In genomic region chr3:150762662-150763121, GRCh38 we compare ENCODE assay signal across 8 cellular contexts. TPM values are rescaled to one million over a fixed set of nuclear protein-coding genes. Genes with fewer than 3 reads are reported as not detected.
A peak's percentile ranks its signal among the peaks of the same experiment; 100 is the strongest.
DNase-seq lines count a peak whose midpoint lies in the region; ATAC-seq, FAIRE-seq and TF ChIP-seq lines count a peak whose summit lies in the region.

No MANE protein-coding gene starts in this region.

- no peaks in the 10 kb centered on the region for H3K36me3 ChIP-seq in GM12878 (ENCODE audit: control insufficient read depth in 2 of 2, insufficient read depth in 2 of 2, low read length in 1 of 2)
- H3K36me3 ChIP-seq in mesodermal cell (ENCODE audit: control insufficient read depth, insufficient read depth, low read length), result peaks cover 3% of the 10 kb centered on the region

- TF ChIP-seq RAD21 in GM12878 (IDR thresholded peaks at IDR 0.05; ENCODE audit: insufficient read depth, low read depth, low read length), result no peak

- no peaks in the 10 kb centered on the region for H3K27me3 ChIP-seq in GM12878 (replicated peaks in 1 of 2; ENCODE audit: control insufficient read depth in 2 of 2, insufficient read depth in 2 of 2, low read length in 1 of 2)

- in situ Hi-C loops in GM12878 (cut with MboI), result no loop called here

- under 1% methylated on average over 63 of the region's 76 CpGs for WGBS in GM12878 (ENCODE audit: insufficient coverage, insufficient replicate concordance, low lambda C conversion rate, missing lambda C conversion rate)
- 0 to 1% methylated on average over 48 to 63 of the region's 76 CpGs for WGBS in mesodermal cell (ENCODE audit: insufficient coverage in 2 of 2), 2 experiments

- POLR2A ChIA-PET in GM12878 (lab: Charles Lee), result interaction anchor here (0.6 to 7.1 kb wide), 16 partner anchors 8 to 793 kb away, joined by 3 to 40 read pairs (median 6); partner anchors contain the start of genes EIF2A, ERICH6 and SELENOT

- H3K27ac ChIP-seq in GM12878 (ENCODE audit: control insufficient read depth, insufficient read depth), result peak overlapping the region; percentile 77
- H3K27ac ChIP-seq in mesodermal cell (ENCODE audit: low read depth, low read length, severe bottlenecking), result peak overlapping the region; percentile 96

- CTCF ChIA-PET in GM12878 (lab: Yijun Ruan, JAX), result interaction anchor here (0.6 to 2.9 kb wide), 7 partner anchors 18 to 242 kb away, joined by 3 to 18 read pairs (median 7); partner anchors contain the start of gene ERICH6

- H3K4me3 ChIP-seq in GM12878 (peak overlapping the region; percentile 94), mesodermal cell (ENCODE audit: extremely low read depth, insufficient read depth, low read length, poor library complexity, severe bottlenecking) (peak overlapping the region; percentile 73)

- no peak overlapping the region for H3K4me2 ChIP-seq in GM12878 (ENCODE audit: control insufficient read depth, insufficient read depth)

- TF ChIP-seq CTCF in GM12878 (IDR thresholded peaks at IDR 0.05 in 2 of 3, conservative IDR thresholded peaks at IDR 0.05 in 1 of 3; ENCODE audit: control insufficient read depth in 2 of 3, extremely low read depth in 1 of 3, insufficient read depth in 1 of 3, low read depth in 3 of 3, low read length in 3 of 3), result no peak

- H2AFZ ChIP-seq in GM12878 (ENCODE audit: control insufficient read depth, low read depth, low read length), result peak overlapping the region; percentile 77

- H4K20me1 ChIP-seq in GM12878 (ENCODE audit: control insufficient read depth, insufficient read depth), result no peaks in the 10 kb centered on the region

- SMC1A ChIA-PET in GM12878 (lab: Charles Lee; ENCODE audit: uncharacterized antibody, unreplicated experiment), result interaction anchor here (1.1 to 8.5 kb wide), 8 partner anchors 19 to 161 kb away, joined by 3 to 68 read pairs (median 9); no protein-coding TSS in a partner anchor

- DNase-seq in NCI-H526 treated with DMSO at 0.1 percent for 48 hours (lab: John Stamatoyannopoulos, UW) (peak; percentile 60), NCI-H526 (lab: John Stamatoyannopoulos, UW) (no peak), GM12878 (ENCODE audit: low read depth, low spot score) (no peak), occipital lobe (lab: John Stamatoyannopoulos, UW) (no peak)

- RAD21 ChIA-PET in GM12878 (lab: Charles Lee; ENCODE audit: unreplicated experiment), result interaction anchor here (0.7 to 6.6 kb wide), 18 partner anchors 10 to 457 kb away, joined by 3 to 36 read pairs (median 5); partner anchors contain the start of genes EIF2A, ERICH6, SELENOT and SERP1

- peaks cover 62% of the 10 kb centered on the region for H3K79me2 ChIP-seq in GM12878 (ENCODE audit: control insufficient read depth, insufficient read depth, low read length)

- ATAC-seq in HG03135 (IDR thresholded peaks at IDR 0.05; ENCODE audit: unreplicated experiment), result peak; percentile 3
- no peak for ATAC-seq in GM12878
- ATAC-seq in GM21447 (IDR thresholded peaks at IDR 0.05; ENCODE audit: unreplicated experiment), result no peak
- ATAC-seq in GM18520 (IDR thresholded peaks at IDR 0.05; ENCODE audit: unreplicated experiment), result no peak

- H3K9ac ChIP-seq in GM12878 (ENCODE audit: control insufficient read depth, insufficient read depth, low read length), result peak overlapping the region; percentile 87

- intact Hi-C loops in GM12878 (cut with micrococcal nuclease; ENCODE audit: unreplicated experiment), result loop anchor here (2.0 to 5.0 kb wide), 5 partner anchors 40 to 1510 kb away; partner anchors contain the start of genes EIF2A, SELENOT and SERP1

- no TSS peak for BruUV-seq in GM12878 (replicated peaks; lab: Mats Ljungman, UMichigan)

- no peak for TF ChIP-seq POLR2A in GM12878 (IDR thresholded peaks at IDR 0.05; ENCODE audit: low read depth, low read length)

- FAIRE-seq in GM12878 (lab: Jason Lieb, UNC), result no peak

- H3K4me1 ChIP-seq in GM12878 (ENCODE audit: control insufficient read depth, insufficient read depth, low read length), result peaks cover 29% of the 10 kb centered on the region
- H3K4me1 ChIP-seq in mesodermal cell (ENCODE audit: control insufficient read depth, insufficient read depth, low read length, poor library complexity, severe bottlenecking), result peaks cover 21% of the 10 kb centered on the region

- no peak for TF ChIP-seq EP300 in GM12878 (IDR thresholded peaks at IDR 0.05; ENCODE audit: borderline replicate concordance in 1 of 2, control insufficient read depth in 1 of 2, low read depth in 2 of 2, low read length in 2 of 2)

- no peaks in the 10 kb centered on the region for H3K9me3 ChIP-seq in GM12878 (replicated peaks; ENCODE audit: control insufficient read depth, insufficient read depth, low read length)
- H3K9me3 ChIP-seq in mesodermal cell (ENCODE audit: control insufficient read depth, low read length), result no peaks in the 10 kb centered on the region

TF ChIP-seq in GM12878, 131 proteins besides CTCF, POLR2A, EP300 and RAD21 (continues in another document):
- TF ChIP-seq BACH1 (IDR thresholded peaks at IDR 0.05; ENCODE audit: borderline replicate concordance) (no peak), CEBPB (IDR thresholded peaks at IDR 0.05; ENCODE audit: borderline replicate concordance in 1 of 2, low read depth in 2 of 2, low read length in 2 of 2) (no peak), KAT2A (conservative IDR thresholded peaks at IDR 0.05; ENCODE audit: control insufficient read depth, low read depth, low read length) (no peak), TCF12 (IDR thresholded peaks at IDR 0.05; ENCODE audit: low read depth, low read length) (no peak), PAX8 (IDR thresholded peaks at IDR 0.05) (no peak)

RNA-seq across cellular contexts. Expression of gene SIAH2, which starts 0.3 kb away (rescaled TPM):
- 14.5 and 16.2 TPM in 2 replicates for total RNA-seq in GM12878 (2013; cell fraction: nucleolus; rRNA removed)
- 41.4 and 47.0 TPM in 2 replicates for total RNA-seq in GM12878 (2014; rRNA removed)
- total RNA-seq in GM12878 (2014; rRNA removed; fragmentation: Illumina TruSeq; extraction: Trizol), result 26.9 and 27.8 TPM in 2 replicates
- total RNA-seq in GM12878 (2021), result 31.7 and 38.0 TPM in 2 replicates
- polyA plus RNA-seq in GM12878 (2011; ENCODE audit: low read depth), result 8.3 TPM
- 42.3 and 51.5 TPM in 2 replicates for polyA plus RNA-seq in GM12878 (2011; rRNA removed)
- polyA plus RNA-seq in GM12878 (2011; cell fraction: cytosol; rRNA removed), result 77.7 and 114 TPM in 2 replicates
- 83.3 and 88.1 TPM in 2 replicates for polyA plus RNA-seq in GM12878 (2011; cell fraction: nucleus; rRNA removed)
- polyA plus RNA-seq in GM12878 (2012), result 13.3 and 27.8 TPM in 2 replicates
- 33.7 and 37.2 TPM in 2 replicates for polyA plus RNA-seq in GM12878 (2014; fragmentation: Illumina TruSeq; extraction: Trizol)
- polyA plus RNA-seq in GM12878 (2014; fragmentation: Nextera tagmentation; extraction: Ambion mirVana), result 10 to 100 TPM in 1 of 2 experiments, 1 to 10 TPM in 1; 6.1 to 14.2 TPM
- polyA plus RNA-seq in GM12878 (2014; rRNA removed), result 41.4 and 43.0 TPM in 2 replicates
- polyA plus RNA-seq in GM12878 (2016; fragmentation: Nextera tagmentation; extraction: Ambion mirVana), result 10 to 100 TPM in 1 of 2 experiments, 1 to 10 TPM in 1; 3.3 to 16.3 TPM
- polyA minus RNA-seq in GM12878 (2011; rRNA and poly(A)+ RNA removed), result 59.1 and 114 TPM in 2 replicates
- polyA minus RNA-seq in GM12878 (2011; cell fraction: cytosol; rRNA and poly(A)+ RNA removed), result 28.7 and 37.3 TPM in 2 replicates
- 13.7 and 23.2 TPM in 2 replicates for polyA minus RNA-seq in GM12878 (2011; cell fraction: nucleus; rRNA and poly(A)+ RNA removed)
- polyA plus RNA-seq in mesodermal cell (2013, experiment 1 of 2), result 29.8 TPM
- 26.0 TPM for polyA plus RNA-seq in mesodermal cell (2013, experiment 2 of 2)
- total RNA-seq in occipital lobe, result 29.3 TPM

RNA-seq across cellular contexts. Expression of gene ERICH6, which starts 59.0 kb away (rescaled TPM):
- not detected in 2 replicates for total RNA-seq in GM12878 (2013; cell fraction: nucleolus; rRNA removed)
- total RNA-seq in GM12878 (2014; rRNA removed) (0.06 TPM in 1 of 2 replicates, not detected in the other), GM12878 (2014; rRNA removed; fragmentation: Illumina TruSeq; extraction: Trizol) (0.04 and 0.09 TPM in 2 replicates), GM12878 (2021) (0.40 TPM in 1 of 2 replicates, not detected in the other), occipital lobe (not detected)
- not detected for polyA plus RNA-seq in GM12878 (2011; ENCODE audit: low read depth)
- polyA plus RNA-seq in GM12878 (2011; rRNA removed) (not detected in 2 replicates), GM12878 (2014; fragmentation: Illumina TruSeq; extraction: Trizol) (not detected in 2 replicates), GM12878 (2014; fragmentation: Nextera tagmentation; extraction: Ambion mirVana) (under 1 TPM in 1 of 2 experiments, not detected in 1; 0.40 TPM), GM12878 (2014; rRNA removed) (not detected in 2 replicates), GM12878 (2016; fragmentation: Nextera tagmentation; extraction: Ambion mirVana) (under 1 TPM in 1 of 2 experiments, not detected in 1; 0.39 TPM)
- 0.18 TPM in 1 of 2 replicates, not detected in the other for polyA plus RNA-seq in GM12878 (2011; cell fraction: cytosol; rRNA removed)
- polyA plus RNA-seq in GM12878 (2011; cell fraction: nucleus; rRNA removed), result 0.25 TPM in 1 of 2 replicates, not detected in the other
- 0.09 TPM in 1 of 2 replicates, not detected in the other for polyA plus RNA-seq in GM12878 (2012)
- not detected in 2 replicates for polyA minus RNA-seq in GM12878 (2011; rRNA and poly(A)+ RNA removed)
- polyA minus RNA-seq in GM12878 (2011; cell fraction: cytosol; rRNA and poly(A)+ RNA removed), result 0.42 TPM in 1 of 2 replicates, not detected in the other
- 0.12 TPM in 1 of 2 replicates, not detected in the other for polyA minus RNA-seq in GM12878 (2011; cell fraction: nucleus; rRNA and poly(A)+ RNA removed)
- polyA plus RNA-seq in mesodermal cell (2013, experiment 1 of 2), result not detected
- not detected for polyA plus RNA-seq in mesodermal cell (2013, experiment 2 of 2)
